1 cellular context compared by ENCODE assay signal in genomic region chr14:70004791-70005190, GRCh38.
TF ChIP-seq lines count a peak whose summit lies in the region.

No MANE protein-coding gene starts in this region.

TF ChIP-seq in A549, 52 proteins besides CTCF, POLR2A, EP300 and RAD21 (continued from another document):
- no peak for TF ChIP-seq MAFK (IDR thresholded peaks at IDR 0.05; ENCODE audit: partially characterized antibody)
- TF ChIP-seq HMGXB4 (CRISPR knock-in tag; IDR thresholded peaks at IDR 0.05; ENCODE audit: borderline replicate concordance): no peak
- no peak for TF ChIP-seq RFX5 (IDR thresholded peaks at IDR 0.05)
- TF ChIP-seq EHF (CRISPR knock-in tag; IDR thresholded peaks at IDR 0.05): no peak
- no peak for TF ChIP-seq JUN (IDR thresholded peaks at IDR 0.05)
- TF ChIP-seq HOXB13 (CRISPR knock-in tag; IDR thresholded peaks at IDR 0.05; ENCODE audit: low read depth): no peak
- no peak for TF ChIP-seq EHMT2 (IDR thresholded peaks at IDR 0.05; ENCODE audit: low read depth)
